Comparison of ENCODE assay signal across 19 cellular contexts in the genomic region with DNA sequence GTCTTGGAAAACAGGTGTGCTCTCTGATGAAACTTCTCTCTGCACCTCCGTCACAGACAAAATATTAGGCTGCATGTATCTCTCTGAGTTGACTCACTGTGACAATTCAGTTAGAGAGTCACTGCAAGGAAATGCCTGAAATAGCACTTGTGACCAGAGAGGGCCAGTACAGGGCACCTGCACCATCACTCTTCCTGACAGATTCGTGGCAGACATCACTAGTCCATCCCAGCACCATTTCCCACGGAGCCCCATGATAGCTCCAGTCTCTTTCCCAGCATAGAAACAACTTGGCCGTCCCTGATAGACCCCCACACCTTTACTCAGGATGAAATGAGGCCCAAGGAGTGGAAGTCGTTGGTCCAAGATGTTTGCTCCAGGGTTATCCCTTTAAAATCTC.
"Had no signal": no experiment of that assay in that cellular context is flagged by ENCODE, and none has a peak within 500 bp of the region (broad histone marks: within the 10 kb centered on the region; RNA-seq: fewer than 3 reads in every experiment).

No MANE protein-coding gene starts in this region.

- H3K4me1 Mint-ChIP-seq: activated naive CD4-positive, alpha-beta T cell treated with anti-CD3 and anti-CD28 coated beads, Interleukin-2, amount 50 U/mL, for 24 hours; stimulated activated naive B cell treated with anti-CD40 and anti-IgM and Interleukin-4, amounts not matched to agents 10 μg/mL and 1 μg/mL and 100 μg/mL, for 72 hours had no signal

- H3K27ac Mint-ChIP-seq: activated naive CD4-positive, alpha-beta T cell treated with anti-CD3 and anti-CD28 coated beads, Interleukin-2, amount 50 U/mL, for 24 hours; activated T-cell treated with anti-CD3 and anti-CD28 coated beads, Interleukin-2, amount 50 U/mL, for 72 hours; stimulated activated naive B cell treated with anti-CD40 and anti-IgM and Interleukin-4, amounts not matched to agents 10 μg/mL and 1 μg/mL and 100 μg/mL, for 72 hours had no signal

- DNase-seq: activated CD4-positive, alpha-beta T cell treated with anti-CD3 and anti-CD28 coated beads, Interleukin-2, amount 50 U/mL, for 4 hours; activated CD4-positive, CD25-positive, alpha-beta regulatory T cell treated with anti-CD3 and anti-CD28 coated beads, Interleukin-2, amount 50 U/mL, for 72 hours; activated gamma-delta T cell; activated T-cell treated with anti-CD3 and anti-CD28 coated beads, Interleukin-2, amount 50 U/mL, for 72 hours; adrenal gland; gastrocnemius medialis; left lung; midbrain; occipital lobe; retina; stimulated activated naive B cell treated with anti-CD40 and anti-IgM and Interleukin-4, amounts not matched to agents 10 μg/mL and 1 μg/mL and 100 μg/mL, for 72 hours; T1000; upper lobe of left lung had no signal

- H3K36me3 Mint-ChIP-seq: stimulated activated naive B cell treated with anti-CD40 and anti-IgM and Interleukin-4, amounts not matched to agents 10 μg/mL and 1 μg/mL and 100 μg/mL, for 72 hours had no signal

- H3K27ac ChIP-seq: adrenal gland, breast epithelium, coronary artery, gastrocnemius medialis, left lung, thoracic aorta, upper lobe of left lung had no signal

- H3K4me3 Mint-ChIP-seq: activated naive CD4-positive, alpha-beta T cell treated with anti-CD3 and anti-CD28 coated beads, Interleukin-2, amount 50 U/mL, for 24 hours; activated T-cell treated with anti-CD3 and anti-CD28 coated beads, Interleukin-2, amount 50 U/mL, for 72 hours; stimulated activated naive B cell treated with anti-CD40 and anti-IgM and Interleukin-4, amounts not matched to agents 10 μg/mL and 1 μg/mL and 100 μg/mL, for 72 hours had no signal

- H3K27me3 ChIP-seq: adrenal gland, gastrocnemius medialis, upper lobe of left lung had no signal

- H3K4me1 ChIP-seq: adrenal gland, breast epithelium, gastrocnemius medialis, left lung, upper lobe of left lung had no signal

- ATAC-seq: activated T-cell treated with anti-CD3 and anti-CD28 coated beads, Interleukin-2, amount 50 U/mL, for 72 hours; gastrocnemius medialis; left lung; stimulated activated naive B cell treated with anti-CD40 and anti-IgM and Interleukin-4, amounts not matched to agents 10 μg/mL and 1 μg/mL and 100 μg/mL, for 72 hours had no signal

- H3K9me3 ChIP-seq: gastrocnemius medialis, thoracic aorta had no signal

- FAIRE-seq: astrocyte, islet of Langerhans had no signal

- H3K36me3 ChIP-seq: adrenal gland, breast epithelium, gastrocnemius medialis, left lung, thoracic aorta, upper lobe of left lung had no signal

- H3K4me3 ChIP-seq: adrenal gland, breast epithelium, coronary artery, gastrocnemius medialis, left lung, thoracic aorta, upper lobe of left lung had no signal
